8 cellular contexts compared by ENCODE assay signal in genomic region chr14:50038398-50039119, GRCh38.
DNase-seq lines count a peak whose midpoint lies in the region; ATAC-seq and TF ChIP-seq lines count a peak whose summit lies in the region.

No MANE protein-coding gene starts in this region.

- no peak for TF ChIP-seq POLR2A in gastroesophageal sphincter (IDR thresholded peaks at IDR 0.05)

- TF ChIP-seq CTCF in GM06990 (IDR thresholded peaks at IDR 0.05; ENCODE audit: insufficient read depth, low read length, poor library complexity, severe bottlenecking) (peak; percentile 24), gastroesophageal sphincter (IDR thresholded peaks at IDR 0.05) (no peak)

- 60 to 65% methylated on average over 2 to 3 of the region's 4 CpGs for WGBS in gastroesophageal sphincter (ENCODE audit: low coverage in 1 of 2), 2 donors

- H3K4me3 ChIP-seq in GM06990 (replicated peaks; ENCODE audit: low read depth, low read length) (no peak overlapping the region), gastroesophageal sphincter (no peak overlapping the region)

- no peaks in the 10 kb centered on the region for H3K9me3 ChIP-seq in gastroesophageal sphincter

- DNase-seq in GM06990 (ENCODE audit: extremely low read depth, insufficient read length) (peak; percentile 87), HS-5 (ENCODE audit: low read depth) (peak; percentile 99), NCI-H1048 (lab: John Stamatoyannopoulos, UW) (no peak), middle frontal gyrus (ENCODE audit: extremely low spot score, low spot score) (no peak)
- peak; percentile 24 to 83 for DNase-seq in activated CD4-positive, alpha-beta T cell treated with anti-CD3 and anti-CD28 coated beads, Interleukin-2, amount 50 U/mL, for 24 hours (ENCODE audit: low read depth in 1 of 2, low spot score in 1 of 2)
- peak; percentile 63 to 65 for DNase-seq in stimulated activated CD4-positive, alpha-beta T cell treated with anti-CD3 and anti-CD28 coated beads, Interleukin-2, amount 100 ng/mL, for 48 hours

- H3K27me3 ChIP-seq in GM06990 (replicated peaks; ENCODE audit: control insufficient read depth, insufficient read depth, low read length) (no peaks in the 10 kb centered on the region), gastroesophageal sphincter (no peaks in the 10 kb centered on the region)

- H3K27ac ChIP-seq in gastroesophageal sphincter, result peak overlapping the region in 1 of 4 donors; percentile 48

- peaks cover 0 to 10% (median 5%) of the 10 kb centered on the region in 3 donors for H3K4me1 ChIP-seq in gastroesophageal sphincter

- TF ChIP-seq EP300 in gastroesophageal sphincter (IDR thresholded peaks at IDR 0.05), result no peak

- H3K36me3 ChIP-seq in GM06990 (ENCODE audit: control insufficient read depth, insufficient read depth, low read length) (no peaks in the 10 kb centered on the region), gastroesophageal sphincter (no peaks in the 10 kb centered on the region)

- ATAC-seq in GM21528 (IDR thresholded peaks at IDR 0.05; ENCODE audit: low FRiP score, unreplicated experiment) (peak; percentile 87), gastroesophageal sphincter (peak; percentile 73)

Comparison
In these comparisons a context has a peak if more than half of its experiments do, and no peak if none do; other contexts are left out.
1. DNase-seq: peak in GM06990 (single experiment), HS-5 (single experiment), activated CD4-positive, alpha-beta T cell treated with anti-CD3 and anti-CD28 coated beads, Interleukin-2, amount 50 U/mL, for 24 hours (2 of 2) and stimulated activated CD4-positive, alpha-beta T cell treated with anti-CD3 and anti-CD28 coated beads, Interleukin-2, amount 100 ng/mL, for 48 hours (2 of 2); none in NCI-H1048 (single experiment) and middle frontal gyrus (single experiment).